In the genomic region with DNA sequence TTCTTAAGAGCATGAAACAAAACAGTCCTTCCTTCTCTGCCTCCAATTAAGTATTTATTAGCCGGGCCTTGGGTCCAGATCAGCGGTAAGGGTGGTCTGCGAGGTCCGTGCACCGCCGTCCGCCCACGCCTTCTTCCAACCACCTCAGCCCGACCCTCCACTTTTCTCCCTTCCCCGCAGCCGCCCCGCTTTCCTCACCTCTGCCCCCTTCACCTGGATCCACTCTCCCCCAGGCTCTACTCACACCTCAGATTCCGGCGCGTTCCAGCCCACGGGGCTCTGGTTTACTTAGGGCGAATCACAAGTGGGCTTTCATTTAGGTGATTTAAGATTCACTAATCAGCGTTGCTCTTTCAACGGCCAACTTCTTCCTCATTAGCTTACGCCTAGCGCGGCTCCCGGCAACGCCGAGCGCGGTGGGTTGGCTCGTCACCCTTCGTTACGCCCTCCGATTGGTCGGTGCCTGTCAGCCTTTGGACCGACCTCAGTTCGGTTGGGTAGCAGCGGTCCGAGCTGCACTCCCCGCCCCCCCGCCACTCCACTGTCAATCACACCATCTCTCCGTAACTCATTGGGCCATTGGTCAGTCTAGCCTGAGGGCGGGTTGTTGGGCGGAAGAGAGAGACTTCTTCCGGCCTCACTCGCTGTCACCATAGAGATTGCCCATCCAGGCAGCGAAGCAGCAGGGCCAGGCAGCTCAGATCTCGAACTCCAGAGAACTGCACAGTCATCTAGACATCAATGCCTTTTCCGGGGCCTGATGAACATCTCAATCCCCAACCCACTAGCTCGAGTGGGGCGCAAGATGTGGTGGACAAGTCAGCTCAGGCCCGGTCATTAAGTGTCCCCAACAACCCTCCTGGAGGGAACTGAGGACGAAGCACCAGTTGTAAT, we compare ENCODE assay signal across 8 cellular contexts. TPM values are rescaled to one million over a fixed set of nuclear protein-coding genes. Genes with fewer than 3 reads are reported as not detected.
DNase-seq lines count a peak whose midpoint lies in the region; ATAC-seq, FAIRE-seq and TF ChIP-seq lines count a peak whose summit lies in the region.

Gene TMEM218 (minus strand): TSS at position 286 of the 894 bp plus-strand sequence. CDS start 9,385 bp downstream, outside the sequence.

- intact Hi-C loops in adrenal gland (cut with DNase I) = no loop called here
- intact Hi-C loops in cardiac septum (cut with DNase I) = loop anchor here (10.0 kb wide), 1 partner anchor 157 kb away; the partner anchor contains the start of gene CCDC15
- intact Hi-C loops in transverse colon (cut with DNase I; ENCODE audit: low total_unique reads) = loop anchor here (10.0 kb wide), 1 partner anchor 157 kb away; the partner anchor contains the start of gene CCDC15

- peaks cover 3% of the 10 kb centered on the region for H3K79me1 ChIP-seq in trophoblast cell (ENCODE audit: low read length)

- peak; percentile 100 for FAIRE-seq in GM12892 (lab: Jason Lieb, UNC)

- peak within 1 kb of the TSS; percentile 84 for H3K9ac ChIP-seq in trophoblast cell (ENCODE audit: low read length)

- 6 to 8% (median 6%) methylated on average over 40 to 50 of the region's 50 CpGs for WGBS in adrenal gland, 4 donors
- WGBS in trophoblast cell (ENCODE audit: extremely low coverage, insufficient coverage, insufficient read length) = no CpG with 5 or more reads among the region's 50 CpGs
- 9 to 65% methylated on average over 4 to 50 of the region's 50 CpGs for WGBS in transverse colon (ENCODE audit: low coverage in 1 of 2), 2 donors

- no peaks in the 10 kb centered on the region for H3K79me2 ChIP-seq in trophoblast cell (ENCODE audit: control insufficient read depth, insufficient read depth, low read length, poor library complexity)

- peak; percentile 97 for ATAC-seq in HG02852 (IDR thresholded peaks at IDR 0.05; ENCODE audit: unreplicated experiment)

- H2BK120ac ChIP-seq in trophoblast cell (ENCODE audit: insufficient read depth, low read length, poor library complexity) = no peak within 1 kb of the TSS

- H3K4me1 ChIP-seq in adrenal gland (replicated peaks in 1 of 2) (peaks cover 4 to 6% of the 10 kb centered on the region in 2 donors), trophoblast cell (ENCODE audit: control insufficient read depth in 1 of 2, insufficient read depth in 2 of 2, low read length in 2 of 2) (peaks cover 0 to 4% of the 10 kb centered on the region in 2 experiments), transverse colon (peaks cover 0 to 12% (median 3%) of the 10 kb centered on the region in 4 donors)

- H3K4ac ChIP-seq in trophoblast cell (ENCODE audit: low read depth, low read length) = no peak within 1 kb of the TSS

- peak within 1 kb of the TSS; percentile 7 for H3K18ac ChIP-seq in trophoblast cell (ENCODE audit: low read length)

- TF ChIP-seq EP300 in transverse colon (IDR thresholded peaks at IDR 0.05; ENCODE audit: low read depth) = no peak

- H3K36me3 ChIP-seq in adrenal gland (replicated peaks in 1 of 2) (no peaks in the 10 kb centered on the region), trophoblast cell (ENCODE audit: control insufficient read depth in 1 of 2, insufficient read depth in 2 of 2, low read length in 2 of 2) (no peaks in the 10 kb centered on the region), transverse colon (no peaks in the 10 kb centered on the region)

- no peak within 1 kb of the TSS for H3K23ac ChIP-seq in trophoblast cell (ENCODE audit: low read length)

- H3K4me3 ChIP-seq in adrenal gland (peak within 1 kb of the TSS; percentile 4 to 72 (median 66)), trophoblast cell (ENCODE audit: low read depth, low read length) (peak within 1 kb of the TSS; percentile 76), transverse colon (peak within 1 kb of the TSS; percentile 56 to 91 (median 76))

- no peaks in the 10 kb centered on the region for H3K27me3 ChIP-seq in adrenal gland
- H3K27me3 ChIP-seq in trophoblast cell (ENCODE audit: insufficient read depth, low read length) = no peaks in the 10 kb centered on the region
- H3K27me3 ChIP-seq in transverse colon = peaks cover 6% of the 10 kb centered on the region

- H2BK5ac ChIP-seq in trophoblast cell (ENCODE audit: low read depth, low read length, poor library complexity) = peak within 1 kb of the TSS; percentile 54

- peak; percentile 60; the same call in 1 of the 2 replicates for TF ChIP-seq POLR2A in GM12892 (IDR thresholded peaks at IDR 0.05; ENCODE audit: low read depth, low read length)
- TF ChIP-seq POLR2A in adrenal gland (IDR thresholded peaks at IDR 0.05) = peak in 1 of 2 donors; percentile 25
- peak; percentile 41 for TF ChIP-seq POLR2A in transverse colon (IDR thresholded peaks at IDR 0.05)

- TF ChIP-seq CTCF in adrenal gland (IDR thresholded peaks at IDR 0.05) (no peak), transverse colon (IDR thresholded peaks at IDR 0.05) (no peak)

- H4K8ac ChIP-seq in trophoblast cell (ENCODE audit: low read depth, low read length) = peak within 1 kb of the TSS; percentile 98

- H2BK12ac ChIP-seq in trophoblast cell (ENCODE audit: low read length) = no peak within 1 kb of the TSS

- DNase-seq in GM12892 (ENCODE audit: insufficient read length) = peak; percentile 87
- peak; percentile 99 for DNase-seq in NCI-H146 (lab: John Stamatoyannopoulos, UW)
- DNase-seq in T-helper 1 cell = peak; percentile 90 to 99 (median 91)
- DNase-seq in adrenal gland = peak; percentile 99 to 100 (median 100)
- peak; percentile 100 for DNase-seq in cardiac septum (ENCODE audit: low spot score)
- peak; percentile 100 for DNase-seq in trophoblast cell
- peak; percentile 99 for DNase-seq in transverse colon

- peak within 1 kb of the TSS; percentile 95 for H3K4me2 ChIP-seq in trophoblast cell (ENCODE audit: low read length)

- peak within 1 kb of the TSS; percentile 28 for H2AK5ac ChIP-seq in trophoblast cell (ENCODE audit: low read length)

- H4K91ac ChIP-seq in trophoblast cell (ENCODE audit: low read depth, low read length) = peak within 1 kb of the TSS; percentile 66

- peak within 1 kb of the TSS; percentile 30 for H2AFZ ChIP-seq in trophoblast cell (ENCODE audit: insufficient read depth, low read length, poor library complexity)

- in situ Hi-C loops in transverse colon (cut with MboI; ENCODE audit: low pct_ligation_motif_present in 1 of 4, low pct_unique_long_range_greater_than_20kb in 1 of 4, low sequenced_read_pairs in 3 of 4) = loop anchor here in 1 of 4 donors (10.0 kb wide), 1 partner anchor 157 kb away; the partner anchor contains the start of gene CCDC15

- H3K9me3 ChIP-seq in adrenal gland (replicated peaks in 1 of 3) = no peaks in the 10 kb centered on the region
- peaks cover 2% of the 10 kb centered on the region for H3K9me3 ChIP-seq in trophoblast cell (ENCODE audit: insufficient read depth, low read depth, low read length)
- no peaks in the 10 kb centered on the region for H3K9me3 ChIP-seq in transverse colon

- peak within 1 kb of the TSS; percentile 33 for H4K12ac ChIP-seq in trophoblast cell (ENCODE audit: low read depth, low read length)

- H3K27ac ChIP-seq in adrenal gland (peak within 1 kb of the TSS in 4 of 5 donors; percentile 38 to 85 (median 66)), trophoblast cell (ENCODE audit: low read depth, low read length) (no peak within 1 kb of the TSS), transverse colon (peak within 1 kb of the TSS; percentile 82 to 89 (median 84))

- peak within 1 kb of the TSS; percentile 59 for H3K14ac ChIP-seq in trophoblast cell (ENCODE audit: low read length)

RNA-seq across cellular contexts. Expression of gene TMEM218, which starts in this region (rescaled TPM):
- 24.7 TPM for polyA plus RNA-seq in GM12892 (2012; ENCODE audit: missing spikeins)
- total RNA-seq in adrenal gland (10 to 100 TPM; 19.7 to 42.3 (median 25.8) TPM), cardiac septum (8.7 TPM), transverse colon (10 to 100 TPM in 2 of 4 donors, 1 to 10 TPM in 2; 2.6 to 18.2 (median 10.6) TPM)
- polyA plus RNA-seq in adrenal gland = 10 to 100 TPM; 19.3 to 38.7 (median 20.4) TPM
- polyA plus RNA-seq in trophoblast cell (2013) = 5.1 and 5.5 TPM in 2 replicates

Comparison
In these comparisons a context has a peak if more than half of its experiments do, and no peak if none do; other contexts are left out.
1. intact Hi-C loops: an anchor here in cardiac septum (10.0 kb wide) and transverse colon (10.0 kb wide); none called in adrenal gland.